ENCODE assay signal across 9 cellular contexts in genomic region chr2:206610451-206610850, GRCh38. TPM values are rescaled to one million over a fixed set of nuclear protein-coding genes. Genes with fewer than 3 reads are reported as not detected.
"Had no signal": no experiment of that assay in that cellular context is flagged by ENCODE, and none has a peak within 500 bp of the region (broad histone marks: within the 10 kb centered on the region; RNA-seq: fewer than 3 reads in every experiment).

No MANE protein-coding gene starts in this region.

- H2AFZ ChIP-seq: GM23248 had no signal

- FAIRE-seq: HTR-8/SVneo, K562 had no signal

- H3K27ac ChIP-seq: GM23248 had no signal

- H3K4me3 ChIP-seq: GM23248, K562 had no signal

- ATAC-seq: K562 had no signal

- H3K9ac ChIP-seq: GM23248 had no signal

- DNase-seq: GM23248, GOT3, H9, HCEC 1CT, IMR-90 had no signal

RNA-seq across cellular contexts. Expression of gene FAM237A, which starts 31.8 kb away (rescaled TPM):
- total RNA-seq: GM23248, H4, H9, HT-29, IMR-90, K562 had no signal
- polyA plus RNA-seq: GM23248, IMR-90, K562 had no signal
